Comparison of ENCODE assay signal across 9 cellular contexts in the genomic region with DNA sequence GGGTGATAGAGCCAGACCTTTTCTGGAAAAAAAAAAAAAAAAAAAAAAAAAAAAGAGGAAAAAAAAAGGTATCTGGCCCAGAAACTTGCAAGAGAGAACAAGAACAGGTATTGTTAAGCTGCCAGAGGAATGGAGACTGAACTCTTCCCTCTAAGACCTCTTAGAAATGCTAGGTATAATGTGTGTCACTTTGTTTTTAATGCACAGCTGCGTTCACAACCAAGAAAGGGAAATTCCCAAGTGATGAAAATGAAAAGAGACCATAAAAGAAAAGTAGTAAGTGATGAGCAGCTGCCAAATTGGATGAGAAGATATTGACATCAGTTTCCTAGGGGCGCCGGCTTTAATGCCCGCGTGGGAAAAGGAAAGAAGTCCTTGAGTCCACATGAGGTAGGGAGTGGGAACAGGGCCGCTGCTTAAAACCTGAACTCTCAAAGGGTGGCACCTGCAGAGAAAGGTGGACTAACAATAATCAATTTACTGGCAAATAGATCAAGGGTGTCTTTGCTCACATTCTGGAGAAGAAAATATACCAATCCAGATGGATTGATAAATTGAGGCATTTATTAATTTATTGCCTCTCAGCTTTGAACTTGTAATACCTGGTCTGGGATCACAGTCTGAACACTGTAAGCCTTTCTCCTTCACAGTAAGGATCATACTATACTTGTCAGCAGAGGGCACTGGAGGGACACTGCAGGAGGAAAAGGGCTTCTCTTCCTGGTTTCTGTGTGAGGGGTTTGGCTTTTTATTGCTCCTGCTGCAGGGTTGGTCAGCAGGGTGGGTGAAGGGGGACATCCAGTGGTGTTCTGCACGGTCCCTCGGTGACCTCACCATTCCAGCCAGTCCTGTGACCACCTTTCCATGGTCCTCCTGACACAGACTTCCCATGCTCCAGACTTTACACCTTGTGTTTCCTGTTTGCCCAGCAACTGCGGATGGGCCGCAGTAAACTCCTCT.
A peak's percentile ranks its signal among the peaks of the same experiment; 100 is the strongest.
DNase-seq lines count a peak whose midpoint lies in the region; ATAC-seq, FAIRE-seq and TF ChIP-seq lines count a peak whose summit lies in the region.
"Had no signal": no experiment of that assay in that cellular context is flagged by ENCODE, and none has a peak within 500 bp of the region (broad histone marks: within the 10 kb centered on the region; RNA-seq: fewer than 3 reads in every experiment).

No MANE protein-coding gene starts in this region.

- ATAC-seq in foreskin keratinocyte: peak; percentile 66
- ATAC-seq in GM18505 (IDR thresholded peaks at IDR 0.05; ENCODE audit: unreplicated experiment): no peak
- ATAC-seq in GM21528 (IDR thresholded peaks at IDR 0.05; ENCODE audit: low FRiP score, unreplicated experiment): no peak

- FAIRE-seq in GM19239 (lab: Jason Lieb, UNC): no peak

- H3K4me3 Mint-ChIP-seq in CD14-positive monocyte: no peak overlapping the region

- peak overlapping the region in 1 of 7 donors; percentile 79 for H3K27ac Mint-ChIP-seq in CD14-positive monocyte

- no peak for DNase-seq in CD14-positive monocyte (ENCODE audit: low spot score)
- DNase-seq in GM19239 (ENCODE audit: insufficient read length, low spot score): peak; percentile 6
- peak; percentile 57 to 91 for DNase-seq in NCI-H526 (lab: John Stamatoyannopoulos, UW)
- DNase-seq in activated T-cell treated with anti-CD3 and anti-CD28 coated beads for 48 hours (ENCODE audit: low read depth): peak; percentile 6
- DNase-seq in foreskin keratinocyte: peak; percentile 59 to 77
- peak; percentile 22 for DNase-seq in non-pigmented ciliary epithelial cell (ENCODE audit: low read depth)

- H3K4me1 Mint-ChIP-seq in CD14-positive monocyte: peaks cover 8% of the 10 kb centered on the region

- H3K36me3 Mint-ChIP-seq in CD14-positive monocyte: peaks cover 4 to 5% of the 10 kb centered on the region in 2 donors

- H3K27me3 Mint-ChIP-seq in CD14-positive monocyte (ENCODE audit: low read depth in 3 of 3): no peaks in the 10 kb centered on the region

- peak overlapping the region; percentile 85 for H3K27ac ChIP-seq in foreskin keratinocyte
- H3K27ac ChIP-seq: SK-N-MC had no signal

- TF ChIP-seq POLR2A in GM18505 (IDR thresholded peaks at IDR 0.05; ENCODE audit: borderline replicate concordance, extremely low read depth, insufficient read depth, insufficient read length): no peak

- TF ChIP-seq CTCF in CD14-positive monocyte (IDR thresholded peaks at IDR 0.05) (peak; percentile 86), foreskin keratinocyte (conservative IDR thresholded peaks at IDR 0.05) (peak; percentile 89)

- intact Hi-C loops in CD14-positive monocyte (cut with micrococcal nuclease): no loop called here

- H3K9me3 Mint-ChIP-seq in CD14-positive monocyte: peaks cover 5 to 14% (median 9%) of the 10 kb centered on the region in 7 donors

- H3K27me3 ChIP-seq in foreskin keratinocyte: no peaks in the 10 kb centered on the region

- H3K4me1 ChIP-seq in foreskin keratinocyte: peaks cover 24% of the 10 kb centered on the region
